7 cellular contexts compared by ENCODE assay signal in genomic region chr17:77011173-77012011, GRCh38.
DNase-seq lines count a peak whose midpoint lies in the region; ATAC-seq and TF ChIP-seq lines count a peak whose summit lies in the region.

No MANE protein-coding gene starts in this region.

- DNase-seq in GM12864 (ENCODE audit: low read depth): peak; percentile 3
- peak; percentile 55 for DNase-seq in NCI-H146 (lab: John Stamatoyannopoulos, UW)
- peak; percentile 71 for DNase-seq in WERI-Rb-1
- peak; percentile 47 to 59 (median 51) for DNase-seq in effector memory CD8-positive, alpha-beta T cell
- DNase-seq in pulmonary artery endothelial cell (ENCODE audit: low read depth, low spot score): peak; percentile 13

- no peak for ATAC-seq in effector memory CD8-positive, alpha-beta T cell (replicated peaks)
- no peak for ATAC-seq in HG03469 (IDR thresholded peaks at IDR 0.05; ENCODE audit: unreplicated experiment)
- no peak for ATAC-seq in GM18868 (IDR thresholded peaks at IDR 0.05; ENCODE audit: unreplicated experiment)

- H3K9me3 Mint-ChIP-seq in effector memory CD8-positive, alpha-beta T cell: peaks cover 0 to 3% of the 10 kb centered on the region in 2 donors

- H3K27me3 ChIP-seq in WERI-Rb-1 (ENCODE audit: insufficient read depth, low read depth, severe bottlenecking): no peaks in the 10 kb centered on the region

- no peak overlapping the region for H3K4me3 Mint-ChIP-seq in effector memory CD8-positive, alpha-beta T cell

- TF ChIP-seq CTCF in GM12864 (IDR thresholded peaks at IDR 0.05; ENCODE audit: low read depth, low read length, missing control alignments) (peak; percentile 53), WERI-Rb-1 (IDR thresholded peaks at IDR 0.05; ENCODE audit: low read depth, low read length) (peak; percentile 61)

- H3K36me3 ChIP-seq in WERI-Rb-1: no peaks in the 10 kb centered on the region

- peaks cover 25 to 29% of the 10 kb centered on the region in 2 donors for H3K27me3 Mint-ChIP-seq in effector memory CD8-positive, alpha-beta T cell

- H3K4me3 ChIP-seq in GM12864 (ENCODE audit: low read depth, low read length) (no peak overlapping the region), WERI-Rb-1 (ENCODE audit: low read depth, low read length) (no peak overlapping the region)

- H3K27ac Mint-ChIP-seq in effector memory CD8-positive, alpha-beta T cell: no peak overlapping the region

- H3K36me3 Mint-ChIP-seq in effector memory CD8-positive, alpha-beta T cell (ENCODE audit: insufficient read depth): peaks cover 7% of the 10 kb centered on the region

- H3K4me1 Mint-ChIP-seq in effector memory CD8-positive, alpha-beta T cell (ENCODE audit: low read depth in 2 of 2): no peaks in the 10 kb centered on the region

- no peak overlapping the region for H3K27ac ChIP-seq in WERI-Rb-1

- peaks cover 8% of the 10 kb centered on the region for H3K9me3 ChIP-seq in WERI-Rb-1 (ENCODE audit: severe bottlenecking)

Comparison
In these comparisons a context has a peak if more than half of its experiments do, and no peak if none do; other contexts are left out.
1. DNase-seq: peak in every context shown above with its lines; median percentile 71 in WERI-Rb-1; 55 in NCI-H146; 51 in effector memory CD8-positive, alpha-beta T cell; 13 in pulmonary artery endothelial cell; 3 in GM12864.